In genomic region chr9:16131269-16131668, GRCh38 we compare ENCODE assay signal across 2 cellular contexts.
TF ChIP-seq lines count a peak whose summit lies in the region.

No MANE protein-coding gene starts in this region.

TF ChIP-seq in GM23338, 12 proteins besides CTCF, POLR2A, EP300 and RAD21 (continued from another document):
- TF ChIP-seq EZH2 (IDR thresholded peaks at IDR 0.05; ENCODE audit: low read depth, unreplicated experiment) (no peak), ZNF462 (CRISPR knock-in tag; IDR thresholded peaks at IDR 0.05) (no peak)
- TF ChIP-seq, protein P1, sequence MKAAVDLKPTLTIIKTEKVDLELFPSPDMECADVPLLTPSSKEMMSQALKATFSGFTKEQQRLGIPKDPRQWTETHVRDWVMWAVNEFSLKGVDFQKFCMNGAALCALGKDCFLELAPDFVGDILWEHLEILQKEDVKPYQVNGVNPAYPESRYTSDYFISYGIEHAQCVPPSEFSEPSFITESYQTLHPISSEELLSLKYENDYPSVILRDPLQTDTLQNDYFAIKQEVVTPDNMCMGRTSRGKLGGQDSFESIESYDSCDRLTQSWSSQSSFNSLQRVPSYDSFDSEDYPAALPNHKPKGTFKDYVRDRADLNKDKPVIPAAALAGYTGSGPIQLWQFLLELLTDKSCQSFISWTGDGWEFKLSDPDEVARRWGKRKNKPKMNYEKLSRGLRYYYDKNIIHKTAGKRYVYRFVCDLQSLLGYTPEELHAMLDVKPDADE (IDR thresholded peaks at IDR 0.05): no peak

TF ChIP-seq in SK-N-SH treated with all-trans-retinoic acid at 6 μM for 48 hours, 23 proteins besides CTCF, POLR2A, EP300 and RAD21 (continued from another document):
- no peak for TF ChIP-seq TSHZ2 (CRISPR knock-in tag; IDR thresholded peaks at IDR 0.05)
- TF ChIP-seq ZC3H10 (CRISPR knock-in tag; IDR thresholded peaks at IDR 0.05): no peak
- TF ChIP-seq PPARA (CRISPR knock-in tag; IDR thresholded peaks at IDR 0.05; ENCODE audit: borderline replicate concordance): no peak
- TF ChIP-seq, protein P2, sequence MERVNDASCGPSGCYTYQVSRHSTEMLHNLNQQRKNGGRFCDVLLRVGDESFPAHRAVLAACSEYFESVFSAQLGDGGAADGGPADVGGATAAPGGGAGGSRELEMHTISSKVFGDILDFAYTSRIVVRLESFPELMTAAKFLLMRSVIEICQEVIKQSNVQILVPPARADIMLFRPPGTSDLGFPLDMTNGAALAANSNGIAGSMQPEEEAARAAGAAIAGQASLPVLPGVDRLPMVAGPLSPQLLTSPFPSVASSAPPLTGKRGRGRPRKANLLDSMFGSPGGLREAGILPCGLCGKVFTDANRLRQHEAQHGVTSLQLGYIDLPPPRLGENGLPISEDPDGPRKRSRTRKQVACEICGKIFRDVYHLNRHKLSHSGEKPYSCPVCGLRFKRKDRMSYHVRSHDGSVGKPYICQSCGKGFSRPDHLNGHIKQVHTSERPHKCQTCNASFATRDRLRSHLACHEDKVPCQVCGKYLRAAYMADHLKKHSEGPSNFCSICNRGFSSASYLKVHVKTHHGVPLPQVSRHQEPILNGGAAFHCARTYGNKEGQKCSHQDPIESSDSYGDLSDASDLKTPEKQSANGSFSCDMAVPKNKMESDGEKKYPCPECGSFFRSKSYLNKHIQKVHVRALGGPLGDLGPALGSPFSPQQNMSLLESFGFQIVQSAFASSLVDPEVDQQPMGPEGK (CRISPR knock-in tag; IDR thresholded peaks at IDR 0.05; ENCODE audit: borderline replicate concordance): no peak
- no peak for TF ChIP-seq ISL1 (CRISPR knock-in tag; IDR thresholded peaks at IDR 0.05)
- TF ChIP-seq, protein P3, sequence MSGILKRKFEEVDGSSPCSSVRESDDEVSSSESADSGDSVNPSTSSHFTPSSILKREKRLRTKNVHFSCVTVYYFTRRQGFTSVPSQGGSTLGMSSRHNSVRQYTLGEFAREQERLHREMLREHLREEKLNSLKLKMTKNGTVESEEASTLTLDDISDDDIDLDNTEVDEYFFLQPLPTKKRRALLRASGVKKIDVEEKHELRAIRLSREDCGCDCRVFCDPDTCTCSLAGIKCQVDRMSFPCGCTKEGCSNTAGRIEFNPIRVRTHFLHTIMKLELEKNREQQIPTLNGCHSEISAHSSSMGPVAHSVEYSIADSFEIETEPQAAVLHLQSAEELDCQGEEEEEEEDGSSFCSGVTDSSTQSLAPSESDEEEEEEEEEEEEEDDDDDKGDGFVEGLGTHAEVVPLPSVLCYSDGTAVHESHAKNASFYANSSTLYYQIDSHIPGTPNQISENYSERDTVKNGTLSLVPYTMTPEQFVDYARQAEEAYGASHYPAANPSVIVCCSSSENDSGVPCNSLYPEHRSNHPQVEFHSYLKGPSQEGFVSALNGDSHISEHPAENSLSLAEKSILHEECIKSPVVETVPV (CRISPR knock-in tag; IDR thresholded peaks at IDR 0.05): no peak
- no peak for TF ChIP-seq TOX (CRISPR knock-in tag; IDR thresholded peaks at IDR 0.05; ENCODE audit: borderline replicate concordance)
- no peak for TF ChIP-seq GLIS3 (CRISPR knock-in tag; IDR thresholded peaks at IDR 0.05)
- no peak for TF ChIP-seq ZNF565 (CRISPR knock-in tag; conservative IDR thresholded peaks at IDR 0.05; ENCODE audit: low read depth)
- TF ChIP-seq ARNTL (CRISPR knock-in tag; IDR thresholded peaks at IDR 0.05; ENCODE audit: borderline replicate concordance, low read depth): no peak
